Comparison of ENCODE assay signal across 1 cellular context in the genomic region with DNA sequence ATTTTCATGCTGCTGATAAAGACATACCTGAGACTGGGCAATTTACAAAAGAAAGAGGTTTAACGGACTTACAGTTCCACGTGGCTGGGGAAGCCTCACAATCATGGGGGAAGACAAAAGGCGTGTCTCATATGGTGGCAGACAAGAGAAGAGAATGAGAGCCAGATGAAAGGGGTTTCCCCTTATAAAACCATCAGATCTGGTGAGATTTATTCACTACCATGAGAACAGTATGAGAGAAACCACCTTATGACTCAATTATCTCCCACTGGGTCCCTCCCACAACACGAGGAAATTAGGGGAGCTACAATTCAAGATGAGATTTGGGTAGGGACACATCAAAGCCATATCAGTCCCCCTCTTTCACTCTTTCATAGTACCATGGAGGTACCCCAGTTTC. TPM values are rescaled to one million over a fixed set of nuclear protein-coding genes. Genes with fewer than 3 reads are reported as not detected.
"Had no signal": no experiment of that assay in that cellular context is flagged by ENCODE, and none has a peak within 500 bp of the region (broad histone marks: within the 10 kb centered on the region; RNA-seq: fewer than 3 reads in every experiment).

No MANE protein-coding gene starts in this region.

RNA-seq across cellular contexts. Expression of a gene that starts 42.8 kb away (rescaled TPM):
- total RNA-seq: HT-29 had no signal
